Comparison of ENCODE assay signal across 8 cellular contexts in genomic region chr9:89498845-89499480, GRCh38. TPM values are rescaled to one million over a fixed set of nuclear protein-coding genes. Genes with fewer than 3 reads are reported as not detected.
DNase-seq lines count a peak whose midpoint lies in the region; ATAC-seq and TF ChIP-seq lines count a peak whose summit lies in the region.

No MANE protein-coding gene starts in this region.

- no peak for TF ChIP-seq CTCF in psoas muscle (IDR thresholded peaks at IDR 0.05)

- peak; percentile 44 for DNase-seq in activated effector memory CD4-positive, alpha-beta T cell treated with Interleukin-2 at 50 U/mL for 16 hours
- no peak for DNase-seq in psoas muscle
- DNase-seq in occipital lobe (lab: John Stamatoyannopoulos, UW): no peak
- DNase-seq in effector CD8-positive, alpha-beta T cell (lab: John Stamatoyannopoulos, UW): no peak

- intact Hi-C loops in psoas muscle (cut with DNase I): loop anchor here in 1 of 2 donors (5.0 kb wide), 2 partner anchors 48 to 112 kb away; no protein-coding TSS in a partner anchor

- H3K4me3 ChIP-seq in psoas muscle: no peak overlapping the region

- H3K36me3 ChIP-seq in psoas muscle (ENCODE audit: insufficient read depth in 1 of 2, low read depth in 1 of 2): no peaks in the 10 kb centered on the region

- H3K4me1 ChIP-seq in psoas muscle: peaks cover 30% of the 10 kb centered on the region

- H3K27ac ChIP-seq in psoas muscle: peak overlapping the region; percentile 58

- WGBS in psoas muscle, 3 donors: 86 to 94% (median 89%) methylated on average over 7 of the region's 7 CpGs

- no peaks in the 10 kb centered on the region for H3K9me3 ChIP-seq in psoas muscle

- H3K27me3 ChIP-seq in psoas muscle (ENCODE audit: insufficient read depth in 3 of 3, low read length in 2 of 3): no peaks in the 10 kb centered on the region

- peak; percentile 37 for ATAC-seq in GM18867 (IDR thresholded peaks at IDR 0.05; ENCODE audit: unreplicated experiment)
- peak; percentile 36 for ATAC-seq in HG03432 (IDR thresholded peaks at IDR 0.05; ENCODE audit: unreplicated experiment)
- peak in 1 of 4 donors; percentile 8 for ATAC-seq in psoas muscle
- ATAC-seq in HG03469 (IDR thresholded peaks at IDR 0.05; ENCODE audit: unreplicated experiment): no peak
- ATAC-seq in GM19467 (IDR thresholded peaks at IDR 0.05; ENCODE audit: unreplicated experiment): no peak

RNA-seq across cellular contexts. Expression of gene SEMA4D, which starts 1.1 kb away (rescaled TPM):
- total RNA-seq in psoas muscle (100 to 1,000 TPM in 1 of 4 donors, 10 to 100 TPM in 3; 32.1 to 111 (median 63.6) TPM), occipital lobe (12.0 TPM)
- 10 to 100 TPM in 2 of 3 donors, 1 to 10 TPM in 1; 9.3 to 26.8 (median 22.3) TPM for polyA plus RNA-seq in psoas muscle

Comparison
In these comparisons a context has a peak if more than half of its experiments do, and no peak if none do; other contexts are left out.
1. ATAC-seq: peak in GM18867 (single experiment) and HG03432 (single experiment); none in HG03469 (single experiment) and GM19467 (single experiment).